19 cellular contexts compared by ENCODE assay signal in the genomic region with DNA sequence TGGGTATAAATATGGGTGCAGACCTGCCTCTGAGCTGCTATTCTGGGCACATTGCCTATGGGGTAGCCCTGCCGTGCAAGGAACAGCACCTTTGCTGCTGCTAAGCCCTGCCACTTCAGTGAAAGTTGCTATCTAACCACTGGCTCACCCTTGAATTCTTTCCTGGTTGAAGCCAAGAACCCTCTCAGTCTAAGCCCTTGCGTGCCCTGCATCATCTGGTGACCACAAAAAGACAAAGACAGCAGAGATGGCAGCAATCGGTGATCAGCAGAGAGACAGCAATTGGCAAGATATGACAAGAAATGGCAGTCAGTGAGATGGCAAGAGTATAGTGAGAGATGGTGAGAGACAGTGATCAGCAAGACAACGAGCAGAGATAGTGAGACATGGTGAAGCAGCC.
DNase-seq lines count a peak whose midpoint lies in the region; ATAC-seq and TF ChIP-seq lines count a peak whose summit lies in the region.
"Had no signal": no experiment of that assay in that cellular context is flagged by ENCODE, and none has a peak within 500 bp of the region (broad histone marks: within the 10 kb centered on the region; RNA-seq: fewer than 3 reads in every experiment).

No MANE protein-coding gene starts in this region.

- H3K4me1 Mint-ChIP-seq in activated CD8-positive, alpha-beta memory T cell treated with anti-CD3 and anti-CD28 coated beads, Interleukin-2, amount 10 ng/mL, durations not matched to agents 7 days and 5 days = no peaks in the 10 kb centered on the region
- H3K4me1 Mint-ChIP-seq in natural killer cell treated with Interleukin-12 subunit alpha and Interleukin-12 subunit beta and Interleukin-15 and Interleukin-18, amount 100 ng/mL, for 72 hours (ENCODE audit: low read depth in 2 of 2) = no peaks in the 10 kb centered on the region
- no peaks in the 10 kb centered on the region for H3K4me1 Mint-ChIP-seq in natural killer cell
- no peaks in the 10 kb centered on the region for H3K4me1 Mint-ChIP-seq in type B pancreatic cell (ENCODE audit: unreplicated experiment)
- H3K4me1 Mint-ChIP-seq: CD14-positive monocyte; CD4-positive, alpha-beta memory T cell had no signal

- H3K27me3 Mint-ChIP-seq in activated CD8-positive, alpha-beta memory T cell treated with anti-CD3 and anti-CD28 coated beads, Interleukin-2, amount 10 ng/mL, durations not matched to agents 7 days and 5 days = no peaks in the 10 kb centered on the region
- peaks cover 30 to 41% of the 10 kb centered on the region in 2 donors for H3K27me3 Mint-ChIP-seq in natural killer cell treated with Interleukin-12 subunit alpha and Interleukin-12 subunit beta and Interleukin-15 and Interleukin-18, amount 100 ng/mL, for 72 hours
- peaks cover 29 to 64% of the 10 kb centered on the region in 2 donors for H3K27me3 Mint-ChIP-seq in natural killer cell (ENCODE audit: low read depth in 2 of 2)
- peaks cover 23% of the 10 kb centered on the region for H3K27me3 Mint-ChIP-seq in type B pancreatic cell

- no peaks in the 10 kb centered on the region for H3K9me3 Mint-ChIP-seq in activated CD8-positive, alpha-beta memory T cell treated with anti-CD3 and anti-CD28 coated beads, Interleukin-2, amount 10 ng/mL, durations not matched to agents 7 days and 5 days (ENCODE audit: low read depth)
- no peaks in the 10 kb centered on the region for H3K9me3 Mint-ChIP-seq in natural killer cell treated with Interleukin-12 subunit alpha and Interleukin-12 subunit beta and Interleukin-15 and Interleukin-18, amount 100 ng/mL, for 72 hours
- H3K9me3 Mint-ChIP-seq in natural killer cell (no peaks in the 10 kb centered on the region), type B pancreatic cell (no peaks in the 10 kb centered on the region)

- peak; percentile 17 for DNase-seq in activated CD8-positive, alpha-beta memory T cell treated with anti-CD3 and anti-CD28 coated beads for 24 hours
- DNase-seq in activated CD8-positive, alpha-beta memory T cell treated with anti-CD3 and anti-CD28 coated beads, Interleukin-2, amount 10 ng/mL, durations not matched to agents 7 days and 5 days = no peak
- peak; percentile 22 for DNase-seq in natural killer cell treated with Interleukin-12 subunit alpha and Interleukin-12 subunit beta and Interleukin-15 and Interleukin-18, amount 100 ng/mL, for 72 hours (ENCODE audit: low spot score)
- DNase-seq in natural killer cell (no peak), islet precursor cell (peak; percentile 25), type B pancreatic cell (ENCODE audit: extremely low spot score, unreplicated experiment) (peak; percentile 16)
- no peak for DNase-seq in effector CD8-positive, alpha-beta T cell (lab: John Stamatoyannopoulos, UW)
- DNase-seq: AML-193; CD4-positive, alpha-beta memory T cell; DMS153; DMS79; GDM1; GOT3; H7; HFFc6 had no signal

- CTCF ChIA-PET in activated CD8-positive, alpha-beta memory T cell treated with anti-CD3 and anti-CD28 coated beads, Interleukin-2, amount 10 ng/mL, durations not matched to agents 7 days and 5 days (lab: Charles Lee) = no interaction called here

- H3K27ac Mint-ChIP-seq in activated CD8-positive, alpha-beta memory T cell treated with anti-CD3 and anti-CD28 coated beads, Interleukin-2, amount 10 ng/mL, durations not matched to agents 7 days and 5 days = no peak overlapping the region
- H3K27ac Mint-ChIP-seq in natural killer cell treated with Interleukin-12 subunit alpha and Interleukin-12 subunit beta and Interleukin-15 and Interleukin-18, amount 100 ng/mL, for 72 hours = no peak overlapping the region
- H3K27ac Mint-ChIP-seq in natural killer cell (no peak overlapping the region), type B pancreatic cell (no peak overlapping the region)
- H3K27ac Mint-ChIP-seq: CD14-positive monocyte; CD4-positive, alpha-beta memory T cell; HFFc6 had no signal

- intact Hi-C loops in natural killer cell (cut with micrococcal nuclease) = no loop called here

- no peaks in the 10 kb centered on the region for H3K36me3 Mint-ChIP-seq in activated CD8-positive, alpha-beta memory T cell treated with anti-CD3 and anti-CD28 coated beads, Interleukin-2, amount 10 ng/mL, durations not matched to agents 7 days and 5 days
- no peaks in the 10 kb centered on the region for H3K36me3 Mint-ChIP-seq in natural killer cell treated with Interleukin-12 subunit alpha and Interleukin-12 subunit beta and Interleukin-15 and Interleukin-18, amount 100 ng/mL, for 72 hours
- H3K36me3 Mint-ChIP-seq in natural killer cell = no peaks in the 10 kb centered on the region
- H3K36me3 Mint-ChIP-seq in type B pancreatic cell = no peaks in the 10 kb centered on the region
- H3K36me3 Mint-ChIP-seq: CD14-positive monocyte; CD4-positive, alpha-beta memory T cell had no signal

- ATAC-seq in activated CD8-positive, alpha-beta memory T cell treated with anti-CD3 and anti-CD28 coated beads, Interleukin-2, amount 10 ng/mL, durations not matched to agents 7 days and 5 days = no peak
- ATAC-seq in natural killer cell treated with Interleukin-12 subunit alpha and Interleukin-12 subunit beta and Interleukin-15 and Interleukin-18, amount 100 ng/mL, for 72 hours = no peak
- ATAC-seq in natural killer cell = no peak
- no peak for ATAC-seq in GM18511 (IDR thresholded peaks at IDR 0.05; ENCODE audit: unreplicated experiment)
- ATAC-seq: A549, HCT116 had no signal

- H3K4me3 Mint-ChIP-seq in activated CD8-positive, alpha-beta memory T cell treated with anti-CD3 and anti-CD28 coated beads, Interleukin-2, amount 10 ng/mL, durations not matched to agents 7 days and 5 days = no peak overlapping the region
- no peak overlapping the region for H3K4me3 Mint-ChIP-seq in natural killer cell treated with Interleukin-12 subunit alpha and Interleukin-12 subunit beta and Interleukin-15 and Interleukin-18, amount 100 ng/mL, for 72 hours
- H3K4me3 Mint-ChIP-seq in natural killer cell (no peak overlapping the region), type B pancreatic cell (no peak overlapping the region)
- H3K4me3 Mint-ChIP-seq: CD14-positive monocyte; CD4-positive, alpha-beta memory T cell; HFFc6 had no signal

- no peak for TF ChIP-seq CTCF in natural killer cell (IDR thresholded peaks at IDR 0.05)
- no peak for TF ChIP-seq CTCF in type B pancreatic cell (conservative IDR thresholded peaks at IDR 0.05)

Comparison
In these comparisons a context has a peak if more than half of its experiments do, and no peak if none do; other contexts are left out.
1. DNase-seq: peak in activated CD8-positive, alpha-beta memory T cell treated with anti-CD3 and anti-CD28 coated beads for 24 hours (single experiment), natural killer cell treated with Interleukin-12 subunit alpha and Interleukin-12 subunit beta and Interleukin-15 and Interleukin-18, amount 100 ng/mL, for 72 hours (single experiment), islet precursor cell (single experiment) and type B pancreatic cell (single experiment); none in activated CD8-positive, alpha-beta memory T cell treated with anti-CD3 and anti-CD28 coated beads, Interleukin-2, amount 10 ng/mL, durations not matched to agents 7 days and 5 days (single experiment), natural killer cell (single experiment) and effector CD8-positive, alpha-beta T cell (single experiment).